12 cellular contexts compared by ENCODE assay signal in genomic region chr17:335691-336090, GRCh38. TPM values are rescaled to one million over a fixed set of nuclear protein-coding genes. Genes with fewer than 3 reads are reported as not detected.
DNase-seq lines count a peak whose midpoint lies in the region; ATAC-seq and TF ChIP-seq lines count a peak whose summit lies in the region.
"Had no signal": no experiment of that assay in that cellular context is flagged by ENCODE, and none has a peak within 500 bp of the region (broad histone marks: within the 10 kb centered on the region; RNA-seq: fewer than 3 reads in every experiment).

No MANE protein-coding gene starts in this region.

- peaks cover 0 to 49% (median 7%) of the 10 kb centered on the region in 4 donors for H3K4me1 Mint-ChIP-seq in CD4-positive, CD25-positive, alpha-beta regulatory T cell
- peaks cover 6 to 44% (median 23%) of the 10 kb centered on the region in 3 donors for H3K4me1 Mint-ChIP-seq in CD8-positive, alpha-beta memory T cell

- H3K9me3 ChIP-seq in BLaER1 (peaks cover 4% of the 10 kb centered on the region; the same call in 1 of the 2 replicates), WERI-Rb-1 (ENCODE audit: severe bottlenecking) (no peaks in the 10 kb centered on the region), mucosa of descending colon (no peaks in the 10 kb centered on the region)
- no peaks in the 10 kb centered on the region for H3K9me3 ChIP-seq in CD4-positive, CD25-positive, alpha-beta regulatory T cell (ENCODE audit: control insufficient read depth in 2 of 2, low read length in 2 of 2)
- no peaks in the 10 kb centered on the region for H3K9me3 ChIP-seq in CD8-positive, alpha-beta memory T cell (ENCODE audit: low read length)
- H3K9me3 ChIP-seq: HAP-1, testis had no signal

- H3K4me2 ChIP-seq in BLaER1, result peak overlapping the region; percentile 94

- H3K27ac ChIP-seq in BLaER1 (peak overlapping the region; percentile 62; the same call in 1 of the 2 replicates), WERI-Rb-1 (peak overlapping the region; percentile 87)
- H3K27ac ChIP-seq in CD4-positive, CD25-positive, alpha-beta regulatory T cell (ENCODE audit: insufficient read depth, low read length, poor library complexity, severe bottlenecking), result no peak overlapping the region
- H3K27ac ChIP-seq in CD8-positive, alpha-beta memory T cell (ENCODE audit: low read depth, low read length), result no peak overlapping the region
- H3K27ac ChIP-seq: epithelial cell of prostate, testis had no signal

- peaks cover 4% of the 10 kb centered on the region for H3K27me3 Mint-ChIP-seq in CD4-positive, CD25-positive, alpha-beta regulatory T cell
- H3K27me3 Mint-ChIP-seq in CD8-positive, alpha-beta memory T cell, result peaks cover 6 to 37% of the 10 kb centered on the region in 2 donors

- ATAC-seq in CD4-positive, CD25-positive, alpha-beta regulatory T cell (ENCODE audit: low read depth in 2 of 2), result no peak
- ATAC-seq in mucosa of descending colon, result no peak
- no peak for ATAC-seq in HG03521 (IDR thresholded peaks at IDR 0.05; ENCODE audit: unreplicated experiment)

- peak overlapping the region in 2 of 4 donors; percentile 68 to 70 for H3K4me3 Mint-ChIP-seq in CD4-positive, CD25-positive, alpha-beta regulatory T cell
- H3K4me3 Mint-ChIP-seq in CD8-positive, alpha-beta memory T cell, result peak overlapping the region in 1 of 7 donors; percentile 20
- H3K4me3 Mint-ChIP-seq: T-helper 1 cell treated with Interleukin-12 subunit alpha and Interleukin-12 subunit beta and Interleukin-4 antibody, amounts not matched to agents 30 μg/mL and 1 μg/mL, for 36 hours had no signal

- peak overlapping the region; percentile 85 to 88 (median 85) for H3K27ac Mint-ChIP-seq in CD4-positive, CD25-positive, alpha-beta regulatory T cell
- no peak overlapping the region for H3K27ac Mint-ChIP-seq in CD8-positive, alpha-beta memory T cell
- H3K27ac Mint-ChIP-seq: activated T-helper 2 cell treated with anti-CD3 and anti-CD28 coated beads, Interferon-gamma antibody, Interleukin-2, Interleukin-4, amounts not matched to agents 10 μg/mL and 5 μg/mL and 100 μg/mL, durations not matched to agents 14 hours and 24 hours and 36 hours; T-helper 1 cell treated with Interleukin-12 subunit alpha and Interleukin-12 subunit beta and Interleukin-4 antibody, amounts not matched to agents 30 μg/mL and 1 μg/mL, for 36 hours had no signal

- CTCF ChIA-PET in CD8-positive, alpha-beta memory T cell (lab: Charles Lee), result no interaction called here

- H4K20me1 ChIP-seq in BLaER1, result peaks cover 30% of the 10 kb centered on the region

- H3K27me3 ChIP-seq in BLaER1, result peaks cover 28% of the 10 kb centered on the region; the same call in 1 of the 2 replicates
- no peaks in the 10 kb centered on the region for H3K27me3 ChIP-seq in CD4-positive, CD25-positive, alpha-beta regulatory T cell (ENCODE audit: control insufficient read depth, insufficient read depth, low read length)
- H3K27me3 ChIP-seq in WERI-Rb-1 (ENCODE audit: insufficient read depth, low read depth, severe bottlenecking), result no peaks in the 10 kb centered on the region
- no peaks in the 10 kb centered on the region for H3K27me3 ChIP-seq in CD8-positive, alpha-beta memory T cell (ENCODE audit: insufficient read depth, low read length, poor library complexity, severe bottlenecking)
- H3K27me3 ChIP-seq: testis had no signal

- no peak for TF ChIP-seq CTCF in WERI-Rb-1 (IDR thresholded peaks at IDR 0.05; ENCODE audit: low read depth, low read length)
- TF ChIP-seq CTCF in mucosa of descending colon (IDR thresholded peaks at IDR 0.05), result no peak

- intact Hi-C loops in mucosa of descending colon (cut with DNase I, micrococcal nuclease), result no loop called here

- H3K9me3 Mint-ChIP-seq in CD4-positive, CD25-positive, alpha-beta regulatory T cell, result no peaks in the 10 kb centered on the region
- no peaks in the 10 kb centered on the region for H3K9me3 Mint-ChIP-seq in CD8-positive, alpha-beta memory T cell
- H3K9me3 Mint-ChIP-seq: activated T-helper 2 cell treated with anti-CD3 and anti-CD28 coated beads, Interferon-gamma antibody, Interleukin-2, Interleukin-4, amounts not matched to agents 10 μg/mL and 5 μg/mL and 100 μg/mL, durations not matched to agents 14 hours and 24 hours and 36 hours; T-helper 1 cell treated with Interleukin-12 subunit alpha and Interleukin-12 subunit beta and Interleukin-4 antibody, amounts not matched to agents 30 μg/mL and 1 μg/mL, for 36 hours had no signal

- no peaks in the 10 kb centered on the region for H3K36me3 ChIP-seq in BLaER1
- H3K36me3 ChIP-seq in CD4-positive, CD25-positive, alpha-beta regulatory T cell (ENCODE audit: control insufficient read depth, insufficient read depth, low read length), result no peaks in the 10 kb centered on the region
- no peaks in the 10 kb centered on the region; the same call in 1 of the 2 replicates for H3K36me3 ChIP-seq in WERI-Rb-1
- H3K36me3 ChIP-seq in mucosa of descending colon (ENCODE audit: low read depth), result no peaks in the 10 kb centered on the region
- no peaks in the 10 kb centered on the region for H3K36me3 ChIP-seq in CD8-positive, alpha-beta memory T cell (ENCODE audit: insufficient read depth, low read length)
- H3K36me3 ChIP-seq: HAP-1 had no signal

- POLR2A ChIA-PET in CD8-positive, alpha-beta memory T cell (lab: Charles Lee), result no interaction called here

- 0 out of 2 replicates have a peak overlapping the region, but pooled peaks have one; percentile 38 for H3K9ac ChIP-seq in BLaER1

- peaks cover 95% of the 10 kb centered on the region for H3K4me1 ChIP-seq in BLaER1
- peaks cover 10% of the 10 kb centered on the region for H3K4me1 ChIP-seq in CD4-positive, CD25-positive, alpha-beta regulatory T cell (ENCODE audit: control insufficient read depth, insufficient read depth, low read length, poor library complexity, severe bottlenecking)
- peaks cover 13% of the 10 kb centered on the region for H3K4me1 ChIP-seq in mucosa of descending colon (ENCODE audit: low read depth)
- peaks cover 20% of the 10 kb centered on the region for H3K4me1 ChIP-seq in CD8-positive, alpha-beta memory T cell (ENCODE audit: insufficient read depth, low read length)
- H3K4me1 ChIP-seq: HAP-1 had no signal

- peaks cover 3% of the 10 kb centered on the region for H3K36me3 Mint-ChIP-seq in CD4-positive, CD25-positive, alpha-beta regulatory T cell
- peaks cover 0 to 4% (median 0%) of the 10 kb centered on the region in 3 donors for H3K36me3 Mint-ChIP-seq in CD8-positive, alpha-beta memory T cell

- no peak for DNase-seq in CD4-positive, CD25-positive, alpha-beta regulatory T cell
- DNase-seq in WERI-Rb-1 (peak; percentile 57), mucosa of descending colon (peak in 2 of 3 donors; percentile 24 to 45), amygdala (lab: John Stamatoyannopoulos, UW) (no peak)
- no peak for DNase-seq in CD8-positive, alpha-beta memory T cell

- 0 out of 2 replicates have a peak overlapping the region, but pooled peaks have one; percentile 41 for H3K4me3 ChIP-seq in BLaER1
- H3K4me3 ChIP-seq in CD4-positive, CD25-positive, alpha-beta regulatory T cell (ENCODE audit: low read depth, low read length), result no peak overlapping the region
- H3K4me3 ChIP-seq in WERI-Rb-1 (ENCODE audit: low read depth, low read length), result no peak overlapping the region
- H3K4me3 ChIP-seq in mucosa of descending colon, result no peak overlapping the region
- H3K4me3 ChIP-seq in CD8-positive, alpha-beta memory T cell (ENCODE audit: low read length), result no peak overlapping the region
- H3K4me3 ChIP-seq: HAP-1, testis had no signal

RNA-seq across cellular contexts. Expression of gene RPH3AL, which starts 16.9 kb away (rescaled TPM):
- 5.6 TPM for total RNA-seq in CD4-positive, CD25-positive, alpha-beta regulatory T cell
- 1 to 10 TPM in 2 of 4 donors, under 1 TPM in 2; 0.65 to 4.8 (median 1.9) TPM for polyA plus RNA-seq in CD4-positive, CD25-positive, alpha-beta regulatory T cell
- 10 to 100 TPM; 24.0 to 44.1 (median 36.7) TPM for total RNA-seq in mucosa of descending colon
- total RNA-seq in CD8-positive, alpha-beta memory T cell, result 1 to 10 TPM in 1 of 2 experiments, under 1 TPM in 1; 0.91 to 2.0 TPM
- polyA plus RNA-seq in CD8-positive, alpha-beta memory T cell, result 3.7 TPM

Comparison
In these comparisons a context has a peak if more than half of its experiments do, and no peak if none do; other contexts are left out.
1. H3K27ac ChIP-seq: peak in BLaER1 (single experiment) and WERI-Rb-1 (single experiment); none in CD4-positive, CD25-positive, alpha-beta regulatory T cell (single experiment) and CD8-positive, alpha-beta memory T cell (single experiment).
2. DNase-seq: peak in WERI-Rb-1 (single experiment) and mucosa of descending colon (2 of 3); none in CD4-positive, CD25-positive, alpha-beta regulatory T cell (0 of 3), amygdala (0 of 56) and CD8-positive, alpha-beta memory T cell (0 of 5).
3. H3K27ac Mint-ChIP-seq: peak in CD4-positive, CD25-positive, alpha-beta regulatory T cell (3 of 3); none in CD8-positive, alpha-beta memory T cell (0 of 8).